ENCODE assay signal across 1 cellular context in the genomic region with DNA sequence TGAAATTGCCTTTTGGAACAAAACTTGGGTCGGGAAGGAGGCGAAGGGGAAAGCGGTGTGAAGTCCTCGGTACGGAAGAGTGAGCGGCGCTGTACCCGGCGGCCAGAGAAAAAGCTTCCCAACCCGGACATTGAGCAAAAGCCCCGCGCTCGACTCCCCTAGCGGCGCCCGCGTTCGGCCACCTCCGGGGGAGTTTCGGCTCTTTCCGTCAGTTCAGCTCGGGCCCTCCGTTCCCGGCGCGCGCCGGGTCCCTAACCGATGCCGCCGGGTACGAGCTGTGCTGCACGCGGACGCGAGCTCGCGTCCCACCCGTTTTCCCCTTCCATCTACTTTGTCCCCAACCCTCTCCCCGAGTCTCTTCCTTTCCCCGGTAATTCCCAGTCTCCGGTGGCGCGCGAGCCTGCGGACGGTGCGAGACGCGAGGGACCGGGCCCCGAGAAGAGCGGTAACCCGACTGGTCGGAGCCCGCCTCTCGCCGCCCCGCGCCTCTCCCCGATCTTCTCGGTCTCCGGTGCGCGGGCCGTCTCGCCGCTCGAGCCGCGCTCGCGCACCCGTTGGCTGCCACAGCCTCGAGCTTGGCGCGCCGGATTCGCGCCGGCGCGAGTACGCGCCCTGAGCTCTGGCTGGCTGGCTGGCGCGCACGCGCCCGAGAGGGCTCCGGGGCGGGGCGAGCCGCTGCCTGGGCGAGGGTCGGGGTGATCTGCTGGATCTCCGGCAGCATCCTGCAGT.
A peak's percentile ranks its signal among the peaks of the same experiment; 100 is the strongest.
TF ChIP-seq lines count a peak whose summit lies in the region.

No MANE protein-coding gene starts in this region.

TF ChIP-seq in K562, 482 proteins besides CTCF, POLR2A, EP300 and RAD21 (continued from another document and continues in another):
- TF ChIP-seq, protein P1, sequence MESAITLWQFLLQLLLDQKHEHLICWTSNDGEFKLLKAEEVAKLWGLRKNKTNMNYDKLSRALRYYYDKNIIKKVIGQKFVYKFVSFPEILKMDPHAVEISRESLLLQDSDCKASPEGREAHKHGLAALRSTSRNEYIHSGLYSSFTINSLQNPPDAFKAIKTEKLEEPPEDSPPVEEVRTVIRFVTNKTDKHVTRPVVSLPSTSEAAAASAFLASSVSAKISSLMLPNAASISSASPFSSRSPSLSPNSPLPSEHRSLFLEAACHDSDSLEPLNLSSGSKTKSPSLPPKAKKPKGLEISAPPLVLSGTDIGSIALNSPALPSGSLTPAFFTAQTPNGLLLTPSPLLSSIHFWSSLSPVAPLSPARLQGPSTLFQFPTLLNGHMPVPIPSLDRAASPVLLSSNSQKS (CRISPR knock-in tag; IDR thresholded peaks at IDR 0.05): no peak
- TF ChIP-seq E2F5 (CRISPR knock-in tag; IDR thresholded peaks at IDR 0.05) (peak; percentile 55; the same call in 1 of the 2 replicates), ADNP (tag; IDR thresholded peaks at IDR 0.05) (no peak), BMI1 (IDR thresholded peaks at IDR 0.05; ENCODE audit: low read length) (no peak), PML (IDR thresholded peaks at IDR 0.05; ENCODE audit: low read length) (peak; percentile 80; the same call in 1 of the 2 replicates), SNRNP70 (optimal IDR thresholded peaks at IDR 0.05; ENCODE audit: low read depth, low read length) (no peak), DDX20 (tag; IDR thresholded peaks at IDR 0.05; ENCODE audit: low read depth) (no peak), FOS (IDR thresholded peaks at IDR 0.05; ENCODE audit: extremely low read depth, insufficient read length) (no peak), PKNOX1 (IDR thresholded peaks at IDR 0.05) (peak; percentile 30; the same call in 1 of the 2 replicates), ZNF395 (CRISPR knock-in tag; IDR thresholded peaks at IDR 0.05) (peak; percentile 92), ZNF184 (CRISPR knock-in tag; IDR thresholded peaks at IDR 0.05) (no peak), ZNF75A (CRISPR knock-in tag; IDR thresholded peaks at IDR 0.05) (no peak), GTF2F1 (IDR thresholded peaks at IDR 0.05; ENCODE audit: low read depth, low read length) (no peak; the same call in 1 of the 2 replicates), ZNF778 (CRISPR knock-in tag; IDR thresholded peaks at IDR 0.05) (no peak), SMARCA4 (IDR thresholded peaks at IDR 0.05) (no peak), ZNF644 (tag; IDR thresholded peaks at IDR 0.05; ENCODE audit: low read depth) (peak; percentile 72; the same call in 1 of the 2 replicates), SAFB2 (IDR thresholded peaks at IDR 0.05; ENCODE audit: borderline replicate concordance, low read depth, low read length, severe bottlenecking) (no peak), NBN (IDR thresholded peaks at IDR 0.05; ENCODE audit: low read depth) (no peak), MBD1 (CRISPR knock-in tag; IDR thresholded peaks at IDR 0.05) (no peak), CUX1 (CRISPR knock-in tag; IDR thresholded peaks at IDR 0.05) (no peak), JUN (IDR thresholded peaks at IDR 0.05; ENCODE audit: borderline replicate concordance, low read depth, low read length) (no peak), JUN (CRISPR knock-in tag; IDR thresholded peaks at IDR 0.05; ENCODE audit: borderline replicate concordance) (no peak), SLC30A9 (CRISPR knock-in tag; IDR thresholded peaks at IDR 0.05) (no peak), ZFP30 (CRISPR knock-in tag; IDR thresholded peaks at IDR 0.05; ENCODE audit: borderline replicate concordance) (no peak), DACH1 (IDR thresholded peaks at IDR 0.05; ENCODE audit: partially characterized antibody) (no peak), RFX1 (IDR thresholded peaks at IDR 0.05) (no peak), STAT5A (IDR thresholded peaks at IDR 0.05; ENCODE audit: borderline replicate concordance, low read length) (no peak), SOX6 (IDR thresholded peaks at IDR 0.05) (peak; percentile 33; the same call in 1 of the 2 replicates), TOE1 (IDR thresholded peaks at IDR 0.05; ENCODE audit: borderline replicate concordance) (no peak; the same call in 1 of the 2 replicates), TOE1 (CRISPR knock-in tag; IDR thresholded peaks at IDR 0.05; ENCODE audit: borderline replicate concordance, low read depth) (no peak; the same call in 1 of the 2 replicates), CHD1 (IDR thresholded peaks at IDR 0.05; ENCODE audit: low read length) (no peak), REST (CRISPR knock-in tag; IDR thresholded peaks at IDR 0.05; ENCODE audit: low read depth) (peak; percentile 64; the same call in 1 of the 2 replicates), PTTG1 (tag; IDR thresholded peaks at IDR 0.05; ENCODE audit: low read depth) (no peak), BRCA1 (IDR thresholded peaks at IDR 0.05) (no peak), BRCA1 (CRISPR knock-in tag; IDR thresholded peaks at IDR 0.05) (no peak), HMG20B (CRISPR knock-in tag; IDR thresholded peaks at IDR 0.05) (no peak), ZNF57 (CRISPR knock-in tag; IDR thresholded peaks at IDR 0.05) (no peak), GATAD2A (IDR thresholded peaks at IDR 0.05) (peak; percentile 82; the same call in 1 of the 2 replicates), NR2F6 (CRISPR knock-in tag; IDR thresholded peaks at IDR 0.05) (no peak)
- TF ChIP-seq, protein P2, sequence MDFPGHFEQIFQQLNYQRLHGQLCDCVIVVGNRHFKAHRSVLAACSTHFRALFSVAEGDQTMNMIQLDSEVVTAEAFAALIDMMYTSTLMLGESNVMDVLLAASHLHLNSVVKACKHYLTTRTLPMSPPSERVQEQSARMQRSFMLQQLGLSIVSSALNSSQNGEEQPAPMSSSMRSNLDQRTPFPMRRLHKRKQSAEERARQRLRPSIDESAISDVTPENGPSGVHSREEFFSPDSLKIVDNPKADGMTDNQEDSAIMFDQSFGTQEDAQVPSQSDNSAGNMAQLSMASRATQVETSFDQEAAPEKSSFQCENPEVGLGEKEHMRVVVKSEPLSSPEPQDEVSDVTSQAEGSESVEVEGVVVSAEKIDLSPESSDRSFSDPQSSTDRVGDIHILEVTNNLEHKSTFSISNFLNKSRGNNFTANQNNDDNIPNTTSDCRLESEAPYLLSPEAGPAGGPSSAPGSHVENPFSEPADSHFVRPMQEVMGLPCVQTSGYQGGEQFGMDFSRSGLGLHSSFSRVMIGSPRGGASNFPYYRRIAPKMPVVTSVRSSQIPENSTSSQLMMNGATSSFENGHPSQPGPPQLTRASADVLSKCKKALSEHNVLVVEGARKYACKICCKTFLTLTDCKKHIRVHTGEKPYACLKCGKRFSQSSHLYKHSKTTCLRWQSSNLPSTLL (IDR thresholded peaks at IDR 0.05): no peak
- TF ChIP-seq, protein P3, sequence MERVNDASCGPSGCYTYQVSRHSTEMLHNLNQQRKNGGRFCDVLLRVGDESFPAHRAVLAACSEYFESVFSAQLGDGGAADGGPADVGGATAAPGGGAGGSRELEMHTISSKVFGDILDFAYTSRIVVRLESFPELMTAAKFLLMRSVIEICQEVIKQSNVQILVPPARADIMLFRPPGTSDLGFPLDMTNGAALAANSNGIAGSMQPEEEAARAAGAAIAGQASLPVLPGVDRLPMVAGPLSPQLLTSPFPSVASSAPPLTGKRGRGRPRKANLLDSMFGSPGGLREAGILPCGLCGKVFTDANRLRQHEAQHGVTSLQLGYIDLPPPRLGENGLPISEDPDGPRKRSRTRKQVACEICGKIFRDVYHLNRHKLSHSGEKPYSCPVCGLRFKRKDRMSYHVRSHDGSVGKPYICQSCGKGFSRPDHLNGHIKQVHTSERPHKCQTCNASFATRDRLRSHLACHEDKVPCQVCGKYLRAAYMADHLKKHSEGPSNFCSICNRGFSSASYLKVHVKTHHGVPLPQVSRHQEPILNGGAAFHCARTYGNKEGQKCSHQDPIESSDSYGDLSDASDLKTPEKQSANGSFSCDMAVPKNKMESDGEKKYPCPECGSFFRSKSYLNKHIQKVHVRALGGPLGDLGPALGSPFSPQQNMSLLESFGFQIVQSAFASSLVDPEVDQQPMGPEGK (CRISPR knock-in tag; IDR thresholded peaks at IDR 0.05; ENCODE audit: borderline replicate concordance): no peak
